Comparison of ENCODE assay signal across 8 cellular contexts in genomic region chr2:134245340-134245984, GRCh38. TPM values are rescaled to one million over a fixed set of nuclear protein-coding genes. Genes with fewer than 3 reads are reported as not detected.
DNase-seq lines count a peak whose midpoint lies in the region; ATAC-seq, FAIRE-seq and TF ChIP-seq lines count a peak whose summit lies in the region.

No MANE protein-coding gene starts in this region.

- H4K20me1 ChIP-seq in smooth muscle cell (ENCODE audit: low read depth): peaks cover 72% of the 10 kb centered on the region

- ATAC-seq in GM21381 (IDR thresholded peaks at IDR 0.05; ENCODE audit: unreplicated experiment): no peak

- 37% methylated on average over 2 of the region's 2 CpGs for WGBS in smooth muscle cell (ENCODE audit: low lambda C conversion rate)

- H3K36me3 ChIP-seq in smooth muscle cell (ENCODE audit: low read depth): no peaks in the 10 kb centered on the region

- H3K9me3 ChIP-seq in smooth muscle cell (replicated peaks; ENCODE audit: low read depth): no peaks in the 10 kb centered on the region

- H3K27ac ChIP-seq in smooth muscle cell (ENCODE audit: low read depth): no peak overlapping the region

- peaks cover 7% of the 10 kb centered on the region for H3K4me1 ChIP-seq in smooth muscle cell (ENCODE audit: low read depth)

- H3K9ac ChIP-seq in smooth muscle cell (ENCODE audit: low read depth): no peak overlapping the region

- DNase-seq in GM12891 (ENCODE audit: insufficient read length, low spot score): no peak
- peak; percentile 80 for DNase-seq in NCI-H146 (lab: John Stamatoyannopoulos, UW)
- DNase-seq in T-helper 22 cell (ENCODE audit: low read depth): peak; percentile 48
- peak in 51 of 58 donors; percentile 10 to 80 (median 54) for DNase-seq in anterior cingulate cortex (lab: John Stamatoyannopoulos, UW)
- peak; percentile 41 for DNase-seq in hepatic stellate cell (ENCODE audit: low spot score)
- peak; percentile 9 for DNase-seq in smooth muscle cell (lab: John Stamatoyannopoulos, UW; ENCODE audit: unreplicated experiment)
- DNase-seq in NCI-H187 treated with DMSO at 0.1 percent for 48 hours (lab: John Stamatoyannopoulos, UW): no peak

- H3K27me3 ChIP-seq in smooth muscle cell (ENCODE audit: low read depth): no peaks in the 10 kb centered on the region

- no peak overlapping the region for H2AFZ ChIP-seq in smooth muscle cell (ENCODE audit: low read depth)

- no peak overlapping the region for H3K4me3 ChIP-seq in smooth muscle cell

- TF ChIP-seq CTCF in smooth muscle cell (IDR thresholded peaks at IDR 0.05; ENCODE audit: borderline replicate concordance, insufficient read depth, poor library complexity, severe bottlenecking): peak; percentile 87

- H3F3A ChIP-seq in smooth muscle cell (ENCODE audit: low read depth): no peaks in the 10 kb centered on the region

- no peak for TF ChIP-seq POLR2A in GM12891 (IDR thresholded peaks at IDR 0.05; ENCODE audit: low read depth, low read length)

- FAIRE-seq in GM12891 (lab: Jason Lieb, UNC): peak; percentile 92

- peaks cover 11% of the 10 kb centered on the region for H3K79me2 ChIP-seq in smooth muscle cell (ENCODE audit: low read depth)

- H3K4me2 ChIP-seq in smooth muscle cell: no peak overlapping the region

TF ChIP-seq in GM12891, 5 proteins besides CTCF, POLR2A, EP300 and RAD21:
- TF ChIP-seq SPI1 (IDR thresholded peaks at IDR 0.05; ENCODE audit: low read depth, low read length) (no peak), TAF1 (IDR thresholded peaks at IDR 0.05; ENCODE audit: low read depth, low read length) (no peak), POU2F2 (IDR thresholded peaks at IDR 0.05; ENCODE audit: low read depth, low read length) (no peak), POLR2AphosphoS5 (IDR thresholded peaks at IDR 0.05; ENCODE audit: low read depth, low read length) (no peak), PAX5 (IDR thresholded peaks at IDR 0.05; ENCODE audit: insufficient read depth, low read length, severe bottlenecking) (no peak)

RNA-seq across cellular contexts. Expression of gene MGAT5, which starts 8.4 kb away (rescaled TPM):
- polyA plus RNA-seq in GM12891 (2012; ENCODE audit: low read depth, missing spikeins): 27.6 TPM
- 33.8 and 49.1 TPM in 2 replicates for total RNA-seq in smooth muscle cell
- 4.5 and 5.0 TPM in 2 replicates for polyA plus RNA-seq in smooth muscle cell

Comparison
In these comparisons a context has a peak if more than half of its experiments do, and no peak if none do; other contexts are left out.
1. DNase-seq: peak in NCI-H146 (single experiment), T-helper 22 cell (single experiment), anterior cingulate cortex (51 of 58), hepatic stellate cell (single experiment) and smooth muscle cell (single experiment); none in GM12891 (single experiment) and NCI-H187 treated with DMSO at 0.1 percent for 48 hours (single experiment).